In the genomic region with DNA sequence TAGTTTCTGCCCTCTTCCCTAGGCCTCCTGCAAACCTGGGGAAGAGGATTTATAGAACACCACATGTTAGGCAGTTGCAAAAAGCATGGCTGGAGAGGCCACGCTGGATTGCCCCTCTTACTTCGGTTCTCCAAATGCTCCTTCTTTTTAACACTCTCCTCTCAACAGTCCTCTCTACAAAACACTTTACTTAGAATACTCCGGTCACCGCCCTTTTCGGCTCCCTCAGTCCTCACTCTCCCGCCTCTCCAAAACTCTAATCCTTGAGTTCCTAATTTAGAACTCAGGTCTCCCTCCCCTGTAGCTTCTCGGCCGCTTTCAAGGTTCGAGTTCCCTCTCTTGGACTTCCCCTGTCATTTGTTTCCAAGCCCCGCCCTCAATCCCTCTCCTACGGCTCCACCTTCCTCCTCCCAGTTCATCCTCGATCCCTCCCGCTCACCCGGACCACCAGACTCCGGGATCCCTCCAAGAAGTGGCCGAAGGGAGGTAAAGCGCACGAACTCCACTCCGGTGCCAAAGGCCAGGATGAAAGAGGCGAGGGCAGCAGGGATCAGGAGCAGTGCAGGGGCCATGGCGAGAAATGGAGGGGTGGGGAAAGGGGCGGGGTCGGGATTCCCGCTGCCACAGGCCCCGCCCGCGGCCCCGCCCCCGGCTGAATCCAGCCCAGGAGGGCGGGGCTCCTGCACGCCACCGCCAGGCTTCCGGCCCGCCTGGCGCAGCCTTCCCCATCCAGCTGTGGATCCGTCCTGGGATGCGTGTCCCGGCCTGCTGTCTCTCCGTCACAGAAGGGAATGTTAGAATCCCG, we compare ENCODE assay signal across 8 cellular contexts. TPM values are rescaled to one million over a fixed set of nuclear protein-coding genes. Genes with fewer than 3 reads are reported as not detected.
DNase-seq lines count a peak whose midpoint lies in the region; ATAC-seq and TF ChIP-seq lines count a peak whose summit lies in the region.

A gene with protein sequence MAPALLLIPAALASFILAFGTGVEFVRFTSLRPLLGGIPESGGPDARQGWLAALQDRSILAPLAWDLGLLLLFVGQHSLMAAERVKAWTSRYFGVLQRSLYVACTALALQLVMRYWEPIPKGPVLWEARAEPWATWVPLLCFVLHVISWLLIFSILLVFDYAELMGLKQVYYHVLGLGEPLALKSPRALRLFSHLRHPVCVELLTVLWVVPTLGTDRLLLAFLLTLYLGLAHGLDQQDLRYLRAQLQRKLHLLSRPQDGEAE (minus strand): TSS at position 582 of the 805 bp plus-strand sequence. CDS start 10 bp downstream, at position 572.

- H3K27ac ChIP-seq in smooth muscle cell (ENCODE audit: low read depth) = peak within 1 kb of the TSS; percentile 89

- peak within 1 kb of the TSS; percentile 78 for H3K4me2 ChIP-seq in smooth muscle cell

- no peaks in the 10 kb centered on the region for H3K9me3 ChIP-seq in ES-I3 (ENCODE audit: control insufficient read depth, insufficient read depth, low read length)
- H3K9me3 ChIP-seq in smooth muscle cell (replicated peaks; ENCODE audit: low read depth) = no peaks in the 10 kb centered on the region

- peak; percentile 80 for DNase-seq in NCI-H345 treated with DMSO at 0.1 percent for 48 hours (lab: John Stamatoyannopoulos, UW; ENCODE audit: unreplicated experiment)
- peak; percentile 37 to 67 (median 49) for DNase-seq in activated CD4-positive, CD25-positive, alpha-beta regulatory T cell (lab: John Stamatoyannopoulos, UW)
- peak; percentile 52 for DNase-seq in central memory CD4-positive, alpha-beta T cell
- peak; percentile 77 for DNase-seq in inferior parietal cortex (ENCODE audit: extremely low spot score)
- peak; percentile 75 for DNase-seq in smooth muscle cell (lab: John Stamatoyannopoulos, UW; ENCODE audit: unreplicated experiment)

- H3K9ac ChIP-seq in ES-I3 (ENCODE audit: low read depth, low read length) (peak within 1 kb of the TSS; percentile 86; the same call in 1 of the 2 replicates), smooth muscle cell (ENCODE audit: low read depth) (peak within 1 kb of the TSS; percentile 56)

- no peak for TF ChIP-seq CTCF in smooth muscle cell (IDR thresholded peaks at IDR 0.05; ENCODE audit: borderline replicate concordance, insufficient read depth, poor library complexity, severe bottlenecking)

- peak within 1 kb of the TSS; percentile 64 for H2AFZ ChIP-seq in smooth muscle cell (ENCODE audit: low read depth)

- H3K36me3 ChIP-seq in ES-I3 (ENCODE audit: insufficient read depth, low read length) (no peaks in the 10 kb centered on the region), smooth muscle cell (ENCODE audit: low read depth) (no peaks in the 10 kb centered on the region)

- ATAC-seq in HG03045 (IDR thresholded peaks at IDR 0.05; ENCODE audit: unreplicated experiment) (peak; percentile 32), GM21360 (IDR thresholded peaks at IDR 0.05; ENCODE audit: unreplicated experiment) (no peak)

- peak within 1 kb of the TSS; percentile 83 for H3K4me3 ChIP-seq in smooth muscle cell

- H3F3A ChIP-seq in smooth muscle cell (ENCODE audit: low read depth) = peaks cover 18% of the 10 kb centered on the region

- WGBS in smooth muscle cell (ENCODE audit: low lambda C conversion rate) = 2% methylated on average over 26 of the region's 40 CpGs

- 0 out of 2 replicates have a peak, but pooled peaks cover 6% of the 10 kb centered on the region for H3K4me1 ChIP-seq in ES-I3 (ENCODE audit: insufficient read depth, low read length)
- peaks cover 22% of the 10 kb centered on the region for H3K4me1 ChIP-seq in smooth muscle cell (ENCODE audit: low read depth)

- H4K20me1 ChIP-seq in smooth muscle cell (ENCODE audit: low read depth) = peaks cover 6% of the 10 kb centered on the region

- no peaks in the 10 kb centered on the region for H3K27me3 ChIP-seq in smooth muscle cell (ENCODE audit: low read depth)

- H3K79me2 ChIP-seq in smooth muscle cell (ENCODE audit: low read depth) = peaks cover 33% of the 10 kb centered on the region

RNA-seq across cellular contexts. Expression of the gene that starts here (rescaled TPM):
- 14.6 and 25.8 TPM in 2 replicates for total RNA-seq in smooth muscle cell
- 28.5 and 31.8 TPM in 2 replicates for polyA plus RNA-seq in smooth muscle cell
